In genomic region chr16:60642956-60643355, GRCh38 we compare ENCODE assay signal across 25 cellular contexts.
DNase-seq lines count a peak whose midpoint lies in the region; ATAC-seq and TF ChIP-seq lines count a peak whose summit lies in the region.
"Had no signal": no experiment of that assay in that cellular context is flagged by ENCODE, and none has a peak within 500 bp of the region (broad histone marks: within the 10 kb centered on the region; RNA-seq: fewer than 3 reads in every experiment).

No MANE protein-coding gene starts in this region.

- ATAC-seq in HG02610 (IDR thresholded peaks at IDR 0.05; ENCODE audit: unreplicated experiment) = no peak
- ATAC-seq in GM18511 (IDR thresholded peaks at IDR 0.05; ENCODE audit: unreplicated experiment) = no peak
- ATAC-seq: left ventricle myocardium superior; natural killer cell treated with Interleukin-12 subunit alpha and Interleukin-12 subunit beta and Interleukin-15 and Interleukin-18, amount 100 ng/mL, for 72 hours; stimulated activated naive CD8-positive, alpha-beta T cell treated with anti-CD3 and anti-CD28 coated beads, Interleukin-15, amount 100 ng/mL, for 72 hours had no signal

- peak; percentile 63 for DNase-seq in COLO829 (ENCODE audit: low spot score)
- peak; percentile 10 for DNase-seq in MV-4-11 (lab: John Stamatoyannopoulos, UW)
- DNase-seq in epithelial cell of proximal tubule (ENCODE audit: low read depth) = peak; percentile 1
- peak; percentile 20 for DNase-seq in non-pigmented ciliary epithelial cell (ENCODE audit: low read depth)
- DNase-seq in amniotic stem cell (lab: John Stamatoyannopoulos, UW) = no peak
- DNase-seq in NOMO-1 (lab: John Stamatoyannopoulos, UW; ENCODE audit: unreplicated experiment in 2 of 2) = no peak
- DNase-seq: activated CD4-positive, alpha-beta T cell treated with anti-CD3 and anti-CD28 coated beads for 48 hours; activated CD8-positive, alpha-beta memory T cell treated with anti-CD3 and anti-CD28 coated beads for 24 hours; activated gamma-delta T cell; activated naive CD8-positive, alpha-beta T cell treated with anti-CD3 and anti-CD28 coated beads, Interleukin-2, amount 10 ng/mL, durations not matched to agents 7 days and 5 days; DMS79 treated with DMSO at 0.1 percent for 48 hours; hippocampal formation; immature natural killer cell; Kasumi-1; left ventricle myocardium superior; SHP77 treated with DMSO at 0.1 percent for 48 hours; stimulated activated naive CD8-positive, alpha-beta T cell treated with anti-CD3 and anti-CD28 coated beads, Interleukin-15, amount 100 ng/mL, for 72 hours; SW 1271; T-helper 9 cell; thyroid gland; WERI-Rb-1 had no signal

- H3K4me3 ChIP-seq in epithelial cell of proximal tubule (ENCODE audit: low read depth, low read length) = no peak overlapping the region
- H3K4me3 ChIP-seq: BLaER1 treated with 17β-estradiol and CSF1 and Interleukin-3, amounts not matched to agents 10 nM and 100 nM; thyroid gland had no signal

- no peak for TF ChIP-seq CTCF in epithelial cell of proximal tubule (conservative IDR thresholded peaks at IDR 0.05; ENCODE audit: low read depth, low read length)

Comparison
In these comparisons a context has a peak if more than half of its experiments do, and no peak if none do; other contexts are left out.
1. DNase-seq: peak in COLO829 (single experiment), MV-4-11 (single experiment), epithelial cell of proximal tubule (single experiment) and non-pigmented ciliary epithelial cell (single experiment); none in amniotic stem cell (single experiment) and NOMO-1 (0 of 2).